Comparison of ENCODE assay signal across 8 cellular contexts in genomic region chr10:30663445-30663844, GRCh38.
DNase-seq lines count a peak whose midpoint lies in the region; ATAC-seq lines count a peak whose summit lies in the region.

No MANE protein-coding gene starts in this region.

- ATAC-seq in GM18868 (IDR thresholded peaks at IDR 0.05; ENCODE audit: unreplicated experiment), result peak; percentile 94
- peak; percentile 79 for ATAC-seq in GM19452 (IDR thresholded peaks at IDR 0.05; ENCODE audit: unreplicated experiment)
- peak; percentile 93 for ATAC-seq in GM21723 (IDR thresholded peaks at IDR 0.05; ENCODE audit: unreplicated experiment)
- ATAC-seq in HG02885 (IDR thresholded peaks at IDR 0.05; ENCODE audit: poor library complexity, unreplicated experiment), result peak; percentile 97
- ATAC-seq in HG03280 (IDR thresholded peaks at IDR 0.05; ENCODE audit: unreplicated experiment), result peak; percentile 58

- peak; percentile 59 for DNase-seq in CD1c-positive myeloid dendritic cell (ENCODE audit: extremely low spot score)
- DNase-seq in NOMO-1 treated with DMSO at 0.1 percent for 48 hours (lab: John Stamatoyannopoulos, UW; ENCODE audit: unreplicated experiment), result peak; percentile 39
- DNase-seq in globus pallidus (ENCODE audit: low spot score), result peak; percentile 11

Comparison
In these comparisons a context has a peak if more than half of its experiments do, and no peak if none do; other contexts are left out.
1. Peak in every context shown above with its lines: DNase-seq and ATAC-seq.